Comparison of ENCODE assay signal across 23 cellular contexts in the genomic region with DNA sequence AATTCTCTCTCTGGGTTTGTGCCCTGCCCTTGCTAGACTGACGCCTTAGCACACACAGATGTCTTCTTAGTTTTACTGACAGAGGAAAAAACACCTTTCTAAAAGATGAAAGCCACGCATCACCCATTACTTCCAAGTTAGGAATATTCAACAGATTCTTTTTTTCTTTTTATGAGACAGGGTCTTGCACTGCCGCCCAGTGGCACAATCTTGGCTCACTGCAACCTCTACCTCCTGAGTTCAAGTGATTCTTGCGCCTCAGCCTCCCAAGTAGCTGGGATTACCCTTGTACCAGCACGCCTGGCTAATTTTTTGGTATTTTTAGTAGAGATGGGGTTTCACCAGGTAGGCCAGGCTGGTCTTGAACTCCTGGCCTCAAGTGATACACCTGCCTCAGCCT.
DNase-seq lines count a peak whose midpoint lies in the region; ATAC-seq, FAIRE-seq and TF ChIP-seq lines count a peak whose summit lies in the region.
"Had no signal": no experiment of that assay in that cellular context is flagged by ENCODE, and none has a peak within 500 bp of the region (broad histone marks: within the 10 kb centered on the region; RNA-seq: fewer than 3 reads in every experiment).

No MANE protein-coding gene starts in this region.

- no peaks in the 10 kb centered on the region for H3K27me3 ChIP-seq in A673 (replicated peaks; ENCODE audit: insufficient read depth, low read depth, low read length, poor library complexity)
- H3K27me3 ChIP-seq in SU-DHL-6 (ENCODE audit: low read length): no peaks in the 10 kb centered on the region
- H3K27me3 ChIP-seq: BLaER1, Peyer's patch had no signal

- no peaks in the 10 kb centered on the region for H3K9me2 ChIP-seq in SU-DHL-6 (replicated peaks; ENCODE audit: insufficient read depth, low read length)

- H4K20me1 ChIP-seq in SU-DHL-6 (ENCODE audit: low read depth, low read length): no peaks in the 10 kb centered on the region

- 0 out of 2 replicates have a peak, but pooled peaks have one; percentile 11 for TF ChIP-seq RAD21 in Ishikawa (IDR thresholded peaks at IDR 0.05; ENCODE audit: low read depth)

- no peaks in the 10 kb centered on the region for H3F3A ChIP-seq in SU-DHL-6 (ENCODE audit: insufficient read depth)

- no peak for TF ChIP-seq POLR2A in H54 (IDR thresholded peaks at IDR 0.05; ENCODE audit: low read depth, low read length)

- no peak overlapping the region for H3K4me2 ChIP-seq in SU-DHL-6 (ENCODE audit: low read depth, low read length, poor library complexity, severe bottlenecking)
- H3K4me2 ChIP-seq: BLaER1 had no signal

- CTCF ChIA-PET in A673 (lab: Charles Lee): no interaction called here

- DNase-seq in A673 (ENCODE audit: low spot score) (no peak), kidney (no peak), COLO829 (ENCODE audit: low spot score) (no peak), H54 (ENCODE audit: insufficient read length, low spot score) (no peak)
- DNase-seq in stimulated activated naive CD4-positive, alpha-beta T cell treated with Interleukin-2 at 50 U/mL for 16 hours (lab: John Stamatoyannopoulos, UW): no peak
- DNase-seq in stimulated activated naive CD8-positive, alpha-beta T cell treated with anti-CD3 and anti-CD28 coated beads, Interleukin-15, Interleukin-2, amounts not matched to agents 100 U/mL and 50 U/mL, for 24 hours: no peak
- DNase-seq: CD8-positive, alpha-beta T cell; DND-41; GDM1; KBM-7; NCI-H1417 treated with DMSO at 0.1 percent for 48 hours; NCI-H2029; NCI-H2171 treated with DMSO at 0.1 percent for 48 hours; NCI-H446 treated with DMSO at 0.1 percent for 48 hours; NCI-H748 treated with DMSO at 0.1 percent for 48 hours; Peyer's patch; Right ventricle myocardium superior had no signal

- H3K36me3 ChIP-seq in A673 (ENCODE audit: insufficient read depth, low read length, poor library complexity, severe bottlenecking) (peaks cover 3% of the 10 kb centered on the region), SU-DHL-6 (ENCODE audit: low read length) (no peaks in the 10 kb centered on the region), kidney (ENCODE audit: control insufficient read depth in 1 of 2, insufficient read depth in 2 of 2, low read length in 2 of 2) (peaks cover 0 to 5% of the 10 kb centered on the region in 2 donors)
- H3K36me3 ChIP-seq: Peyer's patch had no signal

- H3K9ac ChIP-seq in SU-DHL-6 (ENCODE audit: low read length): no peak overlapping the region
- H3K9ac ChIP-seq in kidney (ENCODE audit: low read length in 2 of 2): no peak overlapping the region
- H3K9ac ChIP-seq: BLaER1 had no signal

- H3K9me3 ChIP-seq in A673 (ENCODE audit: low read depth, low read length, poor library complexity, severe bottlenecking) (no peaks in the 10 kb centered on the region), SU-DHL-6 (ENCODE audit: insufficient read depth, low read length) (no peaks in the 10 kb centered on the region), kidney (ENCODE audit: control insufficient read depth in 1 of 2, low read length in 2 of 2) (no peaks in the 10 kb centered on the region)
- H3K9me3 ChIP-seq: Peyer's patch had no signal

- TF ChIP-seq CTCF in A673 (conservative IDR thresholded peaks at IDR 0.05; ENCODE audit: low read depth, low read length) (0 out of 2 replicates have a peak, but pooled peaks have one; percentile 22), SU-DHL-6 (IDR thresholded peaks at IDR 0.05; ENCODE audit: insufficient read depth, low read length, poor library complexity, severe bottlenecking) (peak; percentile 54), kidney (IDR thresholded peaks at IDR 0.05; ENCODE audit: borderline replicate concordance, extremely low read depth, insufficient read depth) (peak; percentile 18)

- no peak overlapping the region for H3K4me3 ChIP-seq in A673 (ENCODE audit: low read depth, low read length, poor library complexity, severe bottlenecking)
- no peak overlapping the region for H3K4me3 ChIP-seq in SU-DHL-6 (ENCODE audit: insufficient read depth, low read length, poor library complexity, severe bottlenecking)
- H3K4me3 ChIP-seq in kidney (ENCODE audit: low read length in 2 of 2): no peak overlapping the region
- H3K4me3 ChIP-seq: BLaER1, Peyer's patch, SK-N-MC had no signal

- ATAC-seq in stimulated activated naive CD8-positive, alpha-beta T cell treated with anti-CD3 and anti-CD28 coated beads, Interleukin-15, Interleukin-2, amounts not matched to agents 100 U/mL and 50 U/mL, for 24 hours: no peak
- ATAC-seq: CD8-positive, alpha-beta T cell; HCT116 had no signal

- H3K27ac ChIP-seq in A673 (ENCODE audit: low read depth, low read length, poor library complexity, severe bottlenecking) (no peak overlapping the region), SU-DHL-6 (ENCODE audit: low read depth, low read length) (no peak overlapping the region), kidney (ENCODE audit: low read depth in 2 of 2, low read length in 2 of 2) (no peak overlapping the region)
- H3K27ac ChIP-seq: BLaER1, HL-60, Peyer's patch, SK-N-MC had no signal

- FAIRE-seq in kidney (lab: Jason Lieb, UNC) (no peak), H54 (lab: Jason Lieb, UNC) (no peak)

- intact Hi-C loops in A673 (cut with micrococcal nuclease; ENCODE audit: unreplicated experiment) (no loop called here), kidney (cut with DNase I) (no loop called here)

- no TSS peak for BruUV-seq in A673 (replicated peaks; lab: Mats Ljungman, UMichigan)

- peaks cover 11% of the 10 kb centered on the region for H3K4me1 ChIP-seq in A673 (ENCODE audit: insufficient read depth, low read length, poor library complexity, severe bottlenecking)
- H3K4me1 ChIP-seq in kidney (ENCODE audit: control insufficient read depth in 1 of 2, insufficient read depth in 1 of 2, low read depth in 1 of 2, low read length in 2 of 2): no peaks in the 10 kb centered on the region
- H3K4me1 ChIP-seq: BLaER1, Peyer's patch had no signal

- POLR2A ChIA-PET in A673 (lab: Charles Lee; ENCODE audit: low non-redundant PET): no interaction called here

- no peak for TF ChIP-seq EP300 in Ishikawa (IDR thresholded peaks at IDR 0.05; ENCODE audit: borderline replicate concordance)

- H2AFZ ChIP-seq in SU-DHL-6 (ENCODE audit: low read depth, low read length, severe bottlenecking): no peak overlapping the region

- no peaks in the 10 kb centered on the region for H3K79me2 ChIP-seq in SU-DHL-6 (ENCODE audit: insufficient read depth, low read length)

TF ChIP-seq in Ishikawa, 13 proteins besides CTCF, POLR2A, EP300 and RAD21:
- TF ChIP-seq, protein P1, sequence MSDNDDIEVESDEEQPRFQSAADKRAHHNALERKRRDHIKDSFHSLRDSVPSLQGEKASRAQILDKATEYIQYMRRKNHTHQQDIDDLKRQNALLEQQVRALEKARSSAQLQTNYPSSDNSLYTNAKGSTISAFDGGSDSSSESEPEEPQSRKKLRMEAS (IDR thresholded peaks at IDR 0.05): no peak
- TF ChIP-seq, protein P2, sequence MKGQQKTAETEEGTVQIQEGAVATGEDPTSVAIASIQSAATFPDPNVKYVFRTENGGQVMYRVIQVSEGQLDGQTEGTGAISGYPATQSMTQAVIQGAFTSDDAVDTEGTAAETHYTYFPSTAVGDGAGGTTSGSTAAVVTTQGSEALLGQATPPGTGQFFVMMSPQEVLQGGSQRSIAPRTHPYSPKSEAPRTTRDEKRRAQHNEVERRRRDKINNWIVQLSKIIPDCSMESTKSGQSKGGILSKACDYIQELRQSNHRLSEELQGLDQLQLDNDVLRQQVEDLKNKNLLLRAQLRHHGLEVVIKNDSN (IDR thresholded peaks at IDR 0.05): no peak
TF ChIP-seq in Ishikawa: peak in this region for 0.
